Comparison of ENCODE assay signal across 2 cellular contexts in genomic region chr1:206560021-206560716, GRCh38.
A peak's percentile ranks its signal among the peaks of the same experiment; 100 is the strongest.
TF ChIP-seq lines count a peak whose summit lies in the region.

No MANE protein-coding gene starts in this region.

TF ChIP-seq in liver, 16 proteins besides CTCF, POLR2A, EP300 and RAD21:
- TF ChIP-seq NR2F2 (IDR thresholded peaks at IDR 0.05) (peak; percentile 18), HNF4G (IDR thresholded peaks at IDR 0.05) (no peak)

TF ChIP-seq in HepG2, 621 proteins besides CTCF, POLR2A, EP300 and RAD21:
- no peak for TF ChIP-seq TEAD3 (CRISPR knock-in tag; optimal IDR thresholded peaks at IDR 0.05; ENCODE audit: borderline replicate concordance)
- no peak for TF ChIP-seq ZNF318 (CRISPR knock-in tag; IDR thresholded peaks at IDR 0.05)
- TF ChIP-seq NFYB (CRISPR knock-in tag; IDR thresholded peaks at IDR 0.05), result no peak
- TF ChIP-seq ZNF639 (CRISPR knock-in tag; conservative IDR thresholded peaks at IDR 0.05), result no peak
- no peak for TF ChIP-seq ZGPAT (CRISPR knock-in tag; IDR thresholded peaks at IDR 0.05)
- no peak for TF ChIP-seq GLI4 (CRISPR knock-in tag; IDR thresholded peaks at IDR 0.05; ENCODE audit: borderline replicate concordance)
- TF ChIP-seq MAF1 (CRISPR knock-in tag; IDR thresholded peaks at IDR 0.05; ENCODE audit: borderline replicate concordance), result no peak
- TF ChIP-seq ZNF33A (CRISPR knock-in tag; IDR thresholded peaks at IDR 0.05; ENCODE audit: borderline replicate concordance), result no peak
- TF ChIP-seq HIC2 (CRISPR knock-in tag; IDR thresholded peaks at IDR 0.05; ENCODE audit: low read depth), result no peak
- no peak for TF ChIP-seq ZSCAN9 (CRISPR knock-in tag; IDR thresholded peaks at IDR 0.05; ENCODE audit: borderline replicate concordance)
- no peak for TF ChIP-seq REL (CRISPR knock-in tag; conservative IDR thresholded peaks at IDR 0.05)
- no peak for TF ChIP-seq SRSF9 (IDR thresholded peaks at IDR 0.05; ENCODE audit: borderline replicate concordance, insufficient read depth, low read depth, low read length, poor library complexity, severe bottlenecking)
- TF ChIP-seq ZBTB49 (CRISPR knock-in tag; IDR thresholded peaks at IDR 0.05; ENCODE audit: borderline replicate concordance), result no peak
- no peak for TF ChIP-seq CENPBD1 (CRISPR knock-in tag; IDR thresholded peaks at IDR 0.05; ENCODE audit: borderline replicate concordance, low read depth)
- TF ChIP-seq ZNF296 (CRISPR knock-in tag; conservative IDR thresholded peaks at IDR 0.05), result no peak
- TF ChIP-seq NAIF1 (CRISPR knock-in tag; IDR thresholded peaks at IDR 0.05; ENCODE audit: borderline replicate concordance), result no peak
- no peak for TF ChIP-seq SATB2 (CRISPR knock-in tag; IDR thresholded peaks at IDR 0.05)
TF ChIP-seq in HepG2: peak in this region for 0.
